In genomic region chr20:48440916-48441315, GRCh38 we compare ENCODE assay signal across 30 cellular contexts.
"Had no signal": no experiment of that assay in that cellular context is flagged by ENCODE, and none has a peak within 500 bp of the region (broad histone marks: within the 10 kb centered on the region; RNA-seq: fewer than 3 reads in every experiment).

No MANE protein-coding gene starts in this region.

- H3K27ac ChIP-seq: neural progenitor cell, neutrophil, ovary, parathyroid adenoma, psoas muscle, skin epidermis, spleen, suprapubic skin, testis, tibial artery, transverse colon, upper lobe of right lung, vagina had no signal

- H3K79me2 ChIP-seq: parathyroid adenoma had no signal

- DNase-seq: naive thymus-derived CD4-positive, alpha-beta T cell; natural killer cell; nucleus accumbens; ovary; posterior cingulate gyrus; psoas muscle; right cardiac atrium; spleen; stimulated activated CD4-positive, alpha-beta T cell treated with anti-CD3 and anti-CD28 coated beads, Interleukin-12 subunit alpha, Interleukin-12 subunit beta, amount 100 ng/mL, for 4 hours; stimulated activated CD4-positive, alpha-beta T cell treated with anti-CD3 and anti-CD28 coated beads, Interleukin-1b, Interleukin-23, amount 100 ng/mL, for 48 hours; stimulated activated CD4-positive, alpha-beta T cell treated with anti-CD3 and anti-CD28 coated beads, Interleukin-4, amount 100 ng/mL, for 1 hour; stimulated activated CD4-positive, alpha-beta T cell treated with anti-CD3 and anti-CD28 coated beads, Interleukin-4, amount 100 ng/mL, for 4 hours; stimulated activated CD8-positive, alpha-beta memory T cell treated with anti-CD3 and anti-CD28 coated beads, Interleukin-4, amount 100 ng/mL, for 48 hours; stimulated activated naive CD4-positive, alpha-beta T cell; stimulated activated naive CD8-positive, alpha-beta T cell treated with anti-CD3 and anti-CD28 coated beads, Interleukin-15, amount 100 ng/mL, for 72 hours; stimulated activated naive CD8-positive, alpha-beta T cell treated with anti-CD3 and anti-CD28 coated beads, Interleukin-15, Interleukin-2, amounts not matched to agents 100 U/mL and 50 U/mL, for 24 hours; substantia nigra; testis; tibial artery; transverse colon; upper lobe of right lung had no signal

- ATAC-seq: naive thymus-derived CD4-positive, alpha-beta T cell; natural killer cell; psoas muscle; right cardiac atrium; sciatic nerve; stimulated activated memory B cell treated with anti-CD40 and anti-IgM and Interleukin-4, amounts not matched to agents 10 μg/mL and 1 μg/mL and 100 μg/mL, for 72 hours; stimulated activated naive CD8-positive, alpha-beta T cell treated with anti-CD3 and anti-CD28 coated beads, Interleukin-15, amount 100 ng/mL, for 72 hours; stimulated activated naive CD8-positive, alpha-beta T cell treated with anti-CD3 and anti-CD28 coated beads, Interleukin-15, Interleukin-2, amounts not matched to agents 100 U/mL and 50 U/mL, for 24 hours; upper lobe of right lung had no signal

- H3K9ac ChIP-seq: neural progenitor cell, parathyroid adenoma had no signal

- H3K27me3 ChIP-seq: neural progenitor cell, neutrophil, ovary, testis, vagina had no signal

- H3K9me3 ChIP-seq: neutrophil, testis had no signal

- H2AFZ ChIP-seq: neural progenitor cell, parathyroid adenoma had no signal

- H3K4me3 ChIP-seq: neural progenitor cell, ovary, psoas muscle, skin epidermis, smooth muscle cell, spleen, suprapubic skin, testis, tibial artery, transverse colon, upper lobe of right lung, vagina had no signal

- H3K36me3 ChIP-seq: neutrophil, ovary, spleen, suprapubic skin, tibial artery, transverse colon, upper lobe of right lung, vagina had no signal

- H3K4me2 ChIP-seq: neural progenitor cell, smooth muscle cell had no signal

- H3K4me1 ChIP-seq: neural progenitor cell, parathyroid adenoma, psoas muscle, spleen, suprapubic skin, testis, tibial artery, transverse colon, upper lobe of right lung, vagina had no signal
